19 cellular contexts compared by ENCODE assay signal in the genomic region with DNA sequence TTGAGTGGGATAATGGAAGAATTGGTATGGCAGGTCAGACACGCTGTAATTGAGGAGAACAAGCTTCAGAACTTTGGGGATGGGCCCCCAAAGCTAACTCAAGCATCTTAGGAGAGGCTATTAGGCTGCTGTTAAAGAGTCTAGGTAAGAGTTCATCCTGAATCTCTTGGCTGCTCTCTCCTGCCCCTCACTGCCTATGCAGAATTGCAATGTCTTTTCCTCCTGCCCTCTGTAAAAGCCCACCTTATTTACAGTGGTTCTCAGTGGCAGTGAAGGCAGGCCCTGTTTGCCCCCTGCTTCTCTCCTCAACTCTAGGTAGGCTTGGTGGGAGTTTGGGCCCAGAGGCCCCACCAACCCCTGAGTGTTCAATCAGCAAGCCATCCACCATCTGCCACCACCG. TPM values are rescaled to one million over a fixed set of nuclear protein-coding genes. Genes with fewer than 3 reads are reported as not detected.
DNase-seq lines count a peak whose midpoint lies in the region; ATAC-seq and TF ChIP-seq lines count a peak whose summit lies in the region.
"Had no signal": no experiment of that assay in that cellular context is flagged by ENCODE, and none has a peak within 500 bp of the region (broad histone marks: within the 10 kb centered on the region; RNA-seq: fewer than 3 reads in every experiment).

No MANE protein-coding gene starts in this region.

- no peak overlapping the region for H3K4me3 Mint-ChIP-seq in GM23338
- H3K4me3 Mint-ChIP-seq in mesothelial cell of epicardium: no peak overlapping the region
- H3K4me3 Mint-ChIP-seq: CD4-positive, CD25-positive, alpha-beta regulatory T cell had no signal

- ATAC-seq in GM23338 (peak; percentile 78), GM19395 (IDR thresholded peaks at IDR 0.05; ENCODE audit: unreplicated experiment) (no peak)
- ATAC-seq: SK-N-SH treated with all-trans-retinoic acid at 6 μM for 48 hours had no signal

- H3K27ac Mint-ChIP-seq in GM23338: no peak overlapping the region
- H3K27ac Mint-ChIP-seq in mesothelial cell of epicardium: peak overlapping the region; percentile 85

- H3K9me2 ChIP-seq in GM23338 (ENCODE audit: insufficient read depth): no peaks in the 10 kb centered on the region

- H2AFZ ChIP-seq in GM23338: no peak overlapping the region

- no peaks in the 10 kb centered on the region for H3K9me3 Mint-ChIP-seq in GM23338
- no peaks in the 10 kb centered on the region for H3K9me3 Mint-ChIP-seq in mesothelial cell of epicardium
- H3K9me3 Mint-ChIP-seq: CD4-positive, CD25-positive, alpha-beta regulatory T cell had no signal

- no peaks in the 10 kb centered on the region for H4K20me1 ChIP-seq in GM23338 (replicated peaks; ENCODE audit: insufficient read depth)

- TF ChIP-seq CTCF in GM23338 (conservative IDR thresholded peaks at IDR 0.05; ENCODE audit: low read depth in 2 of 2) (peak; percentile 28 to 35; a peak in 3 of 4 replicates), WERI-Rb-1 (IDR thresholded peaks at IDR 0.05; ENCODE audit: low read depth, low read length) (peak; percentile 39; the same call in 1 of the 2 replicates), mesothelial cell of epicardium (IDR thresholded peaks at IDR 0.05; ENCODE audit: unreplicated experiment) (no peak)

- no peaks in the 10 kb centered on the region for H3K79me2 ChIP-seq in GM23338 (replicated peaks; ENCODE audit: insufficient read depth)

- no peaks in the 10 kb centered on the region for H3K36me3 ChIP-seq in GM23338 (ENCODE audit: insufficient read depth)
- no peaks in the 10 kb centered on the region for H3K36me3 ChIP-seq in WERI-Rb-1
- H3K36me3 ChIP-seq: MG63, Peyer's patch had no signal

- H3K27me3 Mint-ChIP-seq in GM23338 (ENCODE audit: insufficient read depth, low read depth, poor library complexity) (peaks cover 5% of the 10 kb centered on the region), mesothelial cell of epicardium (ENCODE audit: low read depth) (no peaks in the 10 kb centered on the region)
- H3K27me3 Mint-ChIP-seq: CD4-positive, CD25-positive, alpha-beta regulatory T cell had no signal

- no peaks in the 10 kb centered on the region for H3K9me3 ChIP-seq in WERI-Rb-1 (ENCODE audit: severe bottlenecking)
- H3K9me3 ChIP-seq: MG63, Peyer's patch had no signal

- H3K36me3 Mint-ChIP-seq in GM23338 (ENCODE audit: low read depth) (no peaks in the 10 kb centered on the region), mesothelial cell of epicardium (peaks cover 2% of the 10 kb centered on the region)
- H3K36me3 Mint-ChIP-seq: CD4-positive, CD25-positive, alpha-beta regulatory T cell had no signal

- no peak overlapping the region for H3K4me2 ChIP-seq in GM23338
- H3K4me2 ChIP-seq: KMS-11 had no signal

- peak; percentile 70 for DNase-seq in DMS 273 (lab: John Stamatoyannopoulos, UW; ENCODE audit: unreplicated experiment)
- peak; percentile 38 for DNase-seq in GM23338 (ENCODE audit: low spot score)
- DNase-seq in WERI-Rb-1: peak; percentile 69
- DNase-seq in mesothelial cell of epicardium (ENCODE audit: low spot score in 2 of 2, unreplicated experiment in 2 of 2): no peak
- no peak for DNase-seq in iPS-NIHi7 (ENCODE audit: extremely low spot score)
- DNase-seq in NCI-H187 (lab: John Stamatoyannopoulos, UW): no peak
- DNase-seq: AML-193; CD4-positive, CD25-positive, alpha-beta regulatory T cell; GF-D8; MG63; NCI-H1105 treated with DMSO at 0.1 percent for 48 hours; NCI-H2029 treated with DMSO at 0.1 percent for 48 hours; NCI-H446 treated with DMSO at 0.1 percent for 48 hours; NCI-H748 treated with DMSO at 0.1 percent for 48 hours; Peyer's patch; Right ventricle myocardium superior had no signal

- peaks cover 16% of the 10 kb centered on the region for H3K4me1 Mint-ChIP-seq in GM23338
- H3K4me1 Mint-ChIP-seq in mesothelial cell of epicardium: peaks cover 21% of the 10 kb centered on the region

- H3K27me3 ChIP-seq in GM23338 (ENCODE audit: insufficient read depth) (no peaks in the 10 kb centered on the region), WERI-Rb-1 (ENCODE audit: insufficient read depth, low read depth, severe bottlenecking) (no peaks in the 10 kb centered on the region)
- H3K27me3 ChIP-seq: MG63, Peyer's patch had no signal

- no peaks in the 10 kb centered on the region for H3K4me1 ChIP-seq in GM23338 (ENCODE audit: insufficient read depth)
- H3K4me1 ChIP-seq: Peyer's patch had no signal

- H3K4me3 ChIP-seq in GM23338 (no peak overlapping the region), WERI-Rb-1 (ENCODE audit: low read depth, low read length) (no peak overlapping the region)
- H3K4me3 ChIP-seq: MG63, Peyer's patch had no signal

- H3K27ac ChIP-seq in GM23338 (ENCODE audit: low read depth) (no peak overlapping the region), WERI-Rb-1 (peak overlapping the region; percentile 59)
- H3K27ac ChIP-seq: KMS-11, Peyer's patch had no signal

- no peaks in the 10 kb centered on the region for H3F3A ChIP-seq in GM23338 (replicated peaks; ENCODE audit: low read depth)

TF ChIP-seq in GM23338, 12 proteins besides CTCF, POLR2A, EP300 and RAD21 (continues in another document):
- TF ChIP-seq JUNB (IDR thresholded peaks at IDR 0.05; ENCODE audit: unreplicated experiment) (no peak), STAT1 (IDR thresholded peaks at IDR 0.05; ENCODE audit: unreplicated experiment) (no peak)
- TF ChIP-seq, protein P1, sequence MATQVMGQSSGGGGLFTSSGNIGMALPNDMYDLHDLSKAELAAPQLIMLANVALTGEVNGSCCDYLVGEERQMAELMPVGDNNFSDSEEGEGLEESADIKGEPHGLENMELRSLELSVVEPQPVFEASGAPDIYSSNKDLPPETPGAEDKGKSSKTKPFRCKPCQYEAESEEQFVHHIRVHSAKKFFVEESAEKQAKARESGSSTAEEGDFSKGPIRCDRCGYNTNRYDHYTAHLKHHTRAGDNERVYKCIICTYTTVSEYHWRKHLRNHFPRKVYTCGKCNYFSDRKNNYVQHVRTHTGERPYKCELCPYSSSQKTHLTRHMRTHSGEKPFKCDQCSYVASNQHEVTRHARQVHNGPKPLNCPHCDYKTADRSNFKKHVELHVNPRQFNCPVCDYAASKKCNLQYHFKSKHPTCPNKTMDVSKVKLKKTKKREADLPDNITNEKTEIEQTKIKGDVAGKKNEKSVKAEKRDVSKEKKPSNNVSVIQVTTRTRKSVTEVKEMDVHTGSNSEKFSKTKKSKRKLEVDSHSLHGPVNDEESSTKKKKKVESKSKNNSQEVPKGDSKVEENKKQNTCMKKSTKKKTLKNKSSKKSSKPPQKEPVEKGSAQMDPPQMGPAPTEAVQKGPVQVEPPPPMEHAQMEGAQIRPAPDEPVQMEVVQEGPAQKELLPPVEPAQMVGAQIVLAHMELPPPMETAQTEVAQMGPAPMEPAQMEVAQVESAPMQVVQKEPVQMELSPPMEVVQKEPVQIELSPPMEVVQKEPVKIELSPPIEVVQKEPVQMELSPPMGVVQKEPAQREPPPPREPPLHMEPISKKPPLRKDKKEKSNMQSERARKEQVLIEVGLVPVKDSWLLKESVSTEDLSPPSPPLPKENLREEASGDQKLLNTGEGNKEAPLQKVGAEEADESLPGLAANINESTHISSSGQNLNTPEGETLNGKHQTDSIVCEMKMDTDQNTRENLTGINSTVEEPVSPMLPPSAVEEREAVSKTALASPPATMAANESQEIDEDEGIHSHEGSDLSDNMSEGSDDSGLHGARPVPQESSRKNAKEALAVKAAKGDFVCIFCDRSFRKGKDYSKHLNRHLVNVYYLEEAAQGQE (IDR thresholded peaks at IDR 0.05; ENCODE audit: unreplicated experiment): no peak
- TF ChIP-seq, protein P2, sequence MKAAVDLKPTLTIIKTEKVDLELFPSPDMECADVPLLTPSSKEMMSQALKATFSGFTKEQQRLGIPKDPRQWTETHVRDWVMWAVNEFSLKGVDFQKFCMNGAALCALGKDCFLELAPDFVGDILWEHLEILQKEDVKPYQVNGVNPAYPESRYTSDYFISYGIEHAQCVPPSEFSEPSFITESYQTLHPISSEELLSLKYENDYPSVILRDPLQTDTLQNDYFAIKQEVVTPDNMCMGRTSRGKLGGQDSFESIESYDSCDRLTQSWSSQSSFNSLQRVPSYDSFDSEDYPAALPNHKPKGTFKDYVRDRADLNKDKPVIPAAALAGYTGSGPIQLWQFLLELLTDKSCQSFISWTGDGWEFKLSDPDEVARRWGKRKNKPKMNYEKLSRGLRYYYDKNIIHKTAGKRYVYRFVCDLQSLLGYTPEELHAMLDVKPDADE (IDR thresholded peaks at IDR 0.05): no peak

RNA-seq across cellular contexts. Expression of a gene that starts 55.0 kb away (rescaled TPM):
- total RNA-seq in GM23338 (2014; rRNA removed; shearing (Covaris generic)): 13.0 and 20.3 TPM in 2 replicates
- polyA plus RNA-seq in GM23338 (2016; fragmentation: Nextera tagmentation; extraction: Ambion mirVana): 48.9 and 67.3 TPM in 2 replicates
- total RNA-seq in mesothelial cell of epicardium: 26.4 to 29.8 TPM (median 27.1 TPM) in 3 replicates

Comparison
In these comparisons a context has a peak if more than half of its experiments do, and no peak if none do; other contexts are left out.
1. DNase-seq: peak in DMS 273 (single experiment), GM23338 (single experiment) and WERI-Rb-1 (single experiment); none in mesothelial cell of epicardium (0 of 2), iPS-NIHi7 (single experiment) and NCI-H187 (0 of 2).